Comparison of ENCODE assay signal across 17 cellular contexts in the genomic region with DNA sequence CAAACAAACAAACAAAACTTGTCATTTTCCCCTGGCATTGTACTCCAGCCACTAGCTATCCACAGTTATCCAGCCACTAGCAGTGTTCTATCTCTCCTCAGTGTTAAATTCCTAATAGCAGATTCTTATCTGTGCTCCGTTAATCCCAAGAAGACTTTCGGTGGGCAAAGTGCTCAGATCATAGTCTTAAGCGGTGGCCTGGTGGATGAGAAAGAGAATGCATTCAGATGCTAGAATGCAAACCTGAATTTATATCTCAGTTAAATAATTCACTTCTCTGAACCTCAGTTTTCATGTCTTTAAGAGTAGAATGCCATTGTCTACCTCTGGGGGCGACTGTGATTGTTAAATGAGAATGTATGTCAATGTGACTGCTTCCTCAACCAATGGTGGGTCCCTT. TPM values are rescaled to one million over a fixed set of nuclear protein-coding genes. Genes with fewer than 3 reads are reported as not detected.
DNase-seq lines count a peak whose midpoint lies in the region; ATAC-seq, FAIRE-seq and TF ChIP-seq lines count a peak whose summit lies in the region.
"Had no signal": no experiment of that assay in that cellular context is flagged by ENCODE, and none has a peak within 500 bp of the region (broad histone marks: within the 10 kb centered on the region; RNA-seq: fewer than 3 reads in every experiment).

No MANE protein-coding gene starts in this region.

- H3K9ac ChIP-seq in H1 (replicated peaks in 1 of 4; ENCODE audit: extremely low read depth in 1 of 4, low read depth in 3 of 4, low read length in 3 of 4) (no peak overlapping the region), neural progenitor cell (no peak overlapping the region)

- H3K79me2 ChIP-seq in H1 (ENCODE audit: control insufficient read depth in 1 of 2, insufficient read depth in 2 of 2, low read length in 2 of 2): no peaks in the 10 kb centered on the region
- no peaks in the 10 kb centered on the region for H3K79me2 ChIP-seq in neural progenitor cell (ENCODE audit: low read depth)

- H3K4me3 Mint-ChIP-seq in neural progenitor cell: no peak overlapping the region
- H3K4me3 Mint-ChIP-seq: B cell; CD4-positive, alpha-beta T cell had no signal

- no peaks in the 10 kb centered on the region for H3F3A ChIP-seq in neural progenitor cell (ENCODE audit: low read depth)

- no peak overlapping the region for H4K91ac ChIP-seq in H1 (replicated peaks; ENCODE audit: insufficient read length, low read length)

- H3K4me1 ChIP-seq in H1 (replicated peaks in 1 of 4; ENCODE audit: control insufficient read depth in 3 of 4, insufficient read depth in 4 of 4, low read length in 3 of 4) (peaks cover 0 to 2% (median 0%) of the 10 kb centered on the region in 4 experiments; a peak in 1 of 7 replicates), neural progenitor cell (no peaks in the 10 kb centered on the region)

- H2AFZ ChIP-seq in H1 (ENCODE audit: low read length) (peak overlapping the region; percentile 51; the same call in 1 of the 2 replicates), neural progenitor cell (replicated peaks) (peak overlapping the region; percentile 22)

- H3K4me3 ChIP-seq in H1 (ENCODE audit: extremely low read depth in 1 of 4, insufficient read depth in 2 of 4, low read depth in 3 of 4, low read length in 4 of 4): no peak overlapping the region
- no peak overlapping the region for H3K4me3 ChIP-seq in neural progenitor cell

- WGBS in H1 (ENCODE audit: extremely low coverage in 1 of 2, insufficient coverage in 1 of 2, insufficient read length in 1 of 2, insufficient replicate concordance in 2 of 2, low coverage in 1 of 2, low lambda C conversion rate in 2 of 2, missing lambda C conversion rate in 1 of 2), 2 experiments: 75% methylated on average over 4 of the region's 4 CpGs; no CpG with 5 or more reads in 1 of the 2 experiments

- peaks cover 28% of the 10 kb centered on the region for H3K4me1 Mint-ChIP-seq in neural progenitor cell
- H3K4me1 Mint-ChIP-seq: B cell had no signal

- H3K18ac ChIP-seq in H1 (ENCODE audit: extremely low read depth, low read length): no peak overlapping the region

- no peak overlapping the region for H2AK5ac ChIP-seq in H1 (ENCODE audit: low read depth, low read length)

- TF ChIP-seq POLR2A in H1 (IDR thresholded peaks at IDR 0.05; ENCODE audit: control extremely low read depth in 1 of 2, low read depth in 2 of 2, low read length in 2 of 2): no peak

- no peaks in the 10 kb centered on the region for H3K79me1 ChIP-seq in H1 (ENCODE audit: low read depth, low read length)

- no peak for ATAC-seq in HG03432 (IDR thresholded peaks at IDR 0.05; ENCODE audit: unreplicated experiment)
- ATAC-seq in GM18517 (IDR thresholded peaks at IDR 0.05; ENCODE audit: unreplicated experiment): no peak

- H3K27me3 ChIP-seq in H1 (replicated peaks in 1 of 4; ENCODE audit: control insufficient read depth in 3 of 4, extremely low read depth in 1 of 4, insufficient read depth in 3 of 4, low read length in 3 of 4) (no peaks in the 10 kb centered on the region), neural progenitor cell (no peaks in the 10 kb centered on the region)

- TF ChIP-seq EP300 in H1 (IDR thresholded peaks at IDR 0.05; ENCODE audit: borderline replicate concordance in 1 of 2, low read depth in 2 of 2, low read length in 2 of 2): no peak

- H3K27ac Mint-ChIP-seq in neural progenitor cell: no peak overlapping the region
- H3K27ac Mint-ChIP-seq: B cell; CD4-positive, alpha-beta T cell had no signal

- no peak overlapping the region for H3K56ac ChIP-seq in H1 (replicated peaks; ENCODE audit: insufficient read length, low read depth, low read length)

- H4K20me1 ChIP-seq in H1 (replicated peaks in 1 of 2; ENCODE audit: control insufficient read depth in 1 of 2, insufficient read depth in 2 of 2, low read length in 2 of 2) (no peaks in the 10 kb centered on the region), neural progenitor cell (ENCODE audit: low read depth) (no peaks in the 10 kb centered on the region)

- TF ChIP-seq CTCF in H1 (IDR thresholded peaks at IDR 0.05; ENCODE audit: control extremely low read depth in 1 of 3, insufficient read depth in 1 of 3, low read depth in 1 of 3, low read length in 3 of 3) (peak in 2 of 3 experiments; percentile 8 to 36; a peak in 2 of 4 replicates), neural progenitor cell (IDR thresholded peaks at IDR 0.05) (no peak)

- H3K9me3 ChIP-seq in H1 (ENCODE audit: insufficient read depth in 2 of 2, low read depth in 1 of 2, low read length in 1 of 2): no peaks in the 10 kb centered on the region
- no peaks in the 10 kb centered on the region for H3K9me3 ChIP-seq in neural progenitor cell (ENCODE audit: low read depth)

- H3K4me2 ChIP-seq in H1 (ENCODE audit: insufficient read depth in 1 of 2, low read depth in 2 of 2, low read length in 2 of 2): no peak overlapping the region
- H3K4me2 ChIP-seq in neural progenitor cell: no peak overlapping the region

- no peak overlapping the region for H4K5ac ChIP-seq in H1 (ENCODE audit: insufficient read length, low read depth, low read length)

- H3K23me2 ChIP-seq in H1 (ENCODE audit: low read depth, low read length): no peaks in the 10 kb centered on the region

- no peak overlapping the region for H3K4ac ChIP-seq in H1 (replicated peaks; ENCODE audit: insufficient read length, low read depth, low read length)

- no peaks in the 10 kb centered on the region for H3K36me3 ChIP-seq in H1 (ENCODE audit: control insufficient read depth in 2 of 4, insufficient read depth in 4 of 4, low read length in 3 of 4)
- no peaks in the 10 kb centered on the region for H3K36me3 ChIP-seq in neural progenitor cell

- no peak overlapping the region for H3K14ac ChIP-seq in H1 (ENCODE audit: insufficient read length)

- DNase-seq in HTR-8/SVneo (ENCODE audit: insufficient read length, low spot score) (no peak), H1 (ENCODE audit: low read depth in 1 of 2, low spot score in 2 of 2) (no peak), neural progenitor cell (ENCODE audit: low spot score) (no peak), NCI-H2196 treated with DMSO at 0.1 percent for 48 hours (lab: John Stamatoyannopoulos, UW; ENCODE audit: unreplicated experiment) (no peak)
- no peak for DNase-seq in central memory CD4-positive, alpha-beta T cell
- DNase-seq: C1 segment of cervical spinal cord; Calu3; CD4-positive, alpha-beta T cell; DMS 273 treated with DMSO at 0.1 percent for 48 hours; GOT3; HCEC 1CT; IMR-90 had no signal

- POLR2A ChIA-PET in H1 (lab: Charles Lee; ENCODE audit: partially characterized antibody): no interaction called here

- no peak overlapping the region for H3K27ac ChIP-seq in H1 (ENCODE audit: low read depth, low read length)
- H3K27ac ChIP-seq in neural progenitor cell: no peak overlapping the region

- no peak overlapping the region for H2BK12ac ChIP-seq in H1 (ENCODE audit: low read depth, low read length)

- H2BK120ac ChIP-seq in H1 (replicated peaks; ENCODE audit: low read depth, low read length): no peak overlapping the region

- no peak overlapping the region for H4K8ac ChIP-seq in H1 (ENCODE audit: extremely low read depth, insufficient read depth, low read length)

- peaks cover 10% of the 10 kb centered on the region for H3K27me3 Mint-ChIP-seq in neural progenitor cell (ENCODE audit: insufficient read depth, low read depth)

- no peak overlapping the region for H2BK5ac ChIP-seq in H1 (ENCODE audit: low read depth, low read length)

- H2BK20ac ChIP-seq in H1 (ENCODE audit: low read length): no peak overlapping the region

- H3K9me3 Mint-ChIP-seq in neural progenitor cell: no peaks in the 10 kb centered on the region
- H3K9me3 Mint-ChIP-seq: CD4-positive, alpha-beta T cell had no signal

- H2BK15ac ChIP-seq in H1 (ENCODE audit: low read length): no peak overlapping the region

- peak; percentile 18 to 33; a peak in 2 of 4 replicates for TF ChIP-seq RAD21 in H1 (IDR thresholded peaks at IDR 0.05 in 1 of 2, conservative IDR thresholded peaks at IDR 0.05 in 1 of 2; ENCODE audit: low read depth in 2 of 2, low read length in 2 of 2)

- CTCF ChIA-PET in H1 (lab: Charles Lee; ENCODE audit: partially characterized antibody): interaction anchor here (0.7 to 1.9 kb wide), 6 partner anchors 11 to 56 kb away, joined by 3 to 6 read pairs (median 4); no protein-coding TSS in a partner anchor

- no peak overlapping the region for H3K23ac ChIP-seq in H1 (ENCODE audit: insufficient read length)

- no peaks in the 10 kb centered on the region for H3K36me3 Mint-ChIP-seq in neural progenitor cell

- peak; percentile 38 for FAIRE-seq in HTR-8/SVneo (lab: Jason Lieb, UNC)
- no peak for FAIRE-seq in H1 (lab: Jason Lieb, UNC)
- FAIRE-seq: A204.1, GM18507 had no signal

TF ChIP-seq in H1, 55 proteins besides CTCF, POLR2A, EP300 and RAD21:
- TF ChIP-seq TAF7 (optimal IDR thresholded peaks at IDR 0.05; ENCODE audit: borderline replicate concordance, low read depth, low read length) (no peak), JUND (IDR thresholded peaks at IDR 0.05; ENCODE audit: low read length) (no peak), CHD1 (IDR thresholded peaks at IDR 0.05; ENCODE audit: low read depth, low read length) (no peak), POU5F1 (IDR thresholded peaks at IDR 0.05; ENCODE audit: low read depth, low read length) (no peak), RFX5 (IDR thresholded peaks at IDR 0.05; ENCODE audit: borderline replicate concordance, low read depth, low read length) (no peak), KDM1A (IDR thresholded peaks at IDR 0.05; ENCODE audit: borderline replicate concordance, low read length) (no peak), SIX5 (IDR thresholded peaks at IDR 0.05; ENCODE audit: low read depth, low read length) (no peak), PHF8 (conservative IDR thresholded peaks at IDR 0.05; ENCODE audit: low read depth, low read length) (no peak)
TF ChIP-seq in H1: peak in this region for 0.

RNA-seq across cellular contexts. Expression of a gene that starts 47.7 kb away (rescaled TPM):
- total RNA-seq in H1 (2021; fragmentation: NEBNext Ultra II Directional; extraction: Animal tissue kit (Norgen Biotek cat#: 25700)): 16.0 and 17.2 TPM in 2 replicates
- 18.0 and 35.0 TPM in 2 replicates for polyA plus RNA-seq in H1 (2011; rRNA removed)
- polyA plus RNA-seq in H1 (2011; cell fraction: cytosol; rRNA removed): 25.3 TPM
- 26.1 TPM for polyA plus RNA-seq in H1 (2011; cell fraction: nucleus; rRNA removed)
- 11.0 to 16.0 TPM (median 14.1 TPM) in 4 replicates for polyA plus RNA-seq in H1 (2012, experiment 1 of 2)
- 14.4 TPM for polyA plus RNA-seq in H1 (2012, experiment 2 of 2)
- polyA plus RNA-seq in H1 (2013, experiment 1 of 2): 10.5 TPM
- 11.7 TPM for polyA plus RNA-seq in H1 (2013, experiment 2 of 2)
- polyA minus RNA-seq in H1 (2011; rRNA and poly(A)+ RNA removed): 8.6 and 12.7 TPM in 2 replicates
- 14.5 TPM for polyA minus RNA-seq in H1 (2011; cell fraction: cytosol; rRNA and poly(A)+ RNA removed)
- polyA minus RNA-seq in H1 (2011; cell fraction: nucleus; rRNA and poly(A)+ RNA removed): 10.1 TPM
- total RNA-seq in neural progenitor cell (ENCODE audit: low replicate concordance): 2.2 and 11.4 TPM in 2 replicates
- total RNA-seq: CD4-positive, alpha-beta T cell had no signal
